2 cellular contexts compared by ENCODE assay signal in genomic region chr7:66119502-66119901, GRCh38.
TF ChIP-seq lines count a peak whose summit lies in the region.

No MANE protein-coding gene starts in this region.

TF ChIP-seq in GM12891, 5 proteins besides CTCF, POLR2A, EP300 and RAD21:
- TF ChIP-seq SPI1 (IDR thresholded peaks at IDR 0.05; ENCODE audit: low read depth, low read length) (no peak), POLR2AphosphoS5 (IDR thresholded peaks at IDR 0.05; ENCODE audit: low read depth, low read length) (no peak), POU2F2 (IDR thresholded peaks at IDR 0.05; ENCODE audit: low read depth, low read length) (no peak), PAX5 (IDR thresholded peaks at IDR 0.05; ENCODE audit: insufficient read depth, low read length, severe bottlenecking) (no peak)
TF ChIP-seq in GM12891: peak in this region for 0.

TF ChIP-seq in GM12878, 131 proteins besides CTCF, POLR2A, EP300 and RAD21 (continued from another document):
- TF ChIP-seq RBBP5 (conservative IDR thresholded peaks at IDR 0.05) (no peak), SREBF2 (IDR thresholded peaks at IDR 0.05; ENCODE audit: low read length) (no peak), EED (IDR thresholded peaks at IDR 0.05; ENCODE audit: low read depth) (no peak)
TF ChIP-seq in GM12878: peak in this region for 0.
